16 cellular contexts compared by ENCODE assay signal in the genomic region with DNA sequence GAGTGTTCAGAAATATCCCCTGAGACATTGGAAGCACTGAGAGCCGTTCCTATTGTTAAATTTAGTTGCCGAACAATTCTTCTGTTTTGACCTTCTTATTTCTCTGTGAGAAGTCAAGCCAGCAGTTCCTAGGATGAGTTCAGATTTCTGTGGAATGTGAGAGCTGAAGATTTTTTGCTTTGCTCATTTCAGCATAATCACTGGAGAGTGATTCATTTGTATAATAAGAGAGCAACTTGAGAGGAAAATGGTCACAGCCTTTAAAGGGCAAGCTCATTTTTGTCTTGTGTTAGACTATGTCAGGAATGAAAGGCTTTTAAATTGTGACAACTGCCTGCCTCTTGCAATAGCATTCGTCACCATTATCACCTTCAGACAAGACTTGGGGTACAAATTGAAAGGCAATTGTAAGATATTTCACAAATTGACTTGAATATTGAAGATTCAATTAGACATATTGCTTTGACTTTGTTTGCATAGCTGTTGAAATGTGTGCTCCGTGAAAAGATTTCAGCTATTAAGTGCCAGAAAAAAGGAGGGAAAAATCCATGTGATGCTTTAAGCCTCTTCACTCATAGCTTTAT.
DNase-seq lines count a peak whose midpoint lies in the region; FAIRE-seq and TF ChIP-seq lines count a peak whose summit lies in the region.
"Had no signal": no experiment of that assay in that cellular context is flagged by ENCODE, and none has a peak within 500 bp of the region (broad histone marks: within the 10 kb centered on the region; RNA-seq: fewer than 3 reads in every experiment).

No MANE protein-coding gene starts in this region.

- H2AFZ ChIP-seq in endothelial cell of umbilical vein (ENCODE audit: low read depth, low read length) = peak overlapping the region; percentile 31
- H2AFZ ChIP-seq: PC-9 had no signal

- no peak for FAIRE-seq in endothelial cell of umbilical vein (lab: Jason Lieb, UNC)
- FAIRE-seq: colon had no signal

- H3K9me3 ChIP-seq in endothelial cell of umbilical vein (replicated peaks; ENCODE audit: control insufficient read depth, insufficient read depth, low read length) (no peaks in the 10 kb centered on the region), left ventricle myocardium inferior (replicated peaks) (peaks cover 15% of the 10 kb centered on the region)
- H3K9me3 ChIP-seq: psoas muscle had no signal

- no peak overlapping the region for H3K4me3 ChIP-seq in AG09309 (ENCODE audit: control insufficient read depth, low read depth, low read length)
- H3K4me3 ChIP-seq in endothelial cell of umbilical vein (replicated peaks in 1 of 3; ENCODE audit: insufficient read depth in 1 of 3, low read depth in 1 of 3, low read length in 3 of 3) = no peak overlapping the region
- H3K4me3 ChIP-seq in left ventricle myocardium inferior = no peak overlapping the region
- H3K4me3 ChIP-seq: PC-9, psoas muscle had no signal

- H3K4me2 ChIP-seq in endothelial cell of umbilical vein (ENCODE audit: insufficient read depth, low read length) = peak overlapping the region; percentile 6
- H3K4me2 ChIP-seq: PC-9 had no signal

- H3K9me1 ChIP-seq in endothelial cell of umbilical vein (replicated peaks; ENCODE audit: control insufficient read depth, extremely low read depth, insufficient read depth, low read length) = no peaks in the 10 kb centered on the region

- TF ChIP-seq POLR2A in endothelial cell of umbilical vein (IDR thresholded peaks at IDR 0.05; ENCODE audit: low read depth, low read length) = no peak

- no peak overlapping the region for H3K9ac ChIP-seq in endothelial cell of umbilical vein (replicated peaks; ENCODE audit: extremely low read depth, insufficient read depth, low read length)

- H3K36me3 ChIP-seq in endothelial cell of umbilical vein (ENCODE audit: control insufficient read depth in 2 of 2, extremely low read depth in 1 of 2, insufficient read depth in 2 of 2, low read length in 2 of 2) (no peaks in the 10 kb centered on the region), left ventricle myocardium inferior (no peaks in the 10 kb centered on the region)

- no peaks in the 10 kb centered on the region for H4K20me1 ChIP-seq in endothelial cell of umbilical vein (replicated peaks; ENCODE audit: control insufficient read depth, extremely low read depth, insufficient read depth, low read length)

- H3K27me3 ChIP-seq in endothelial cell of umbilical vein (ENCODE audit: control insufficient read depth in 2 of 2, insufficient read depth in 2 of 2, low read length in 2 of 2) = no peaks in the 10 kb centered on the region
- no peaks in the 10 kb centered on the region for H3K27me3 ChIP-seq in left ventricle myocardium inferior (ENCODE audit: low read depth)

- peak overlapping the region in 2 of 3 experiments; percentile 23 to 37 for H3K27ac Mint-ChIP-seq in nephron
- H3K27ac Mint-ChIP-seq: activated naive CD4-positive, alpha-beta T cell treated with anti-CD3 and anti-CD28 coated beads, Interleukin-2, amount 50 U/mL, for 24 hours; T-cell had no signal

- H3K9me3 Mint-ChIP-seq in nephron = peaks cover 4% of the 10 kb centered on the region

- no peaks in the 10 kb centered on the region for H3K27me3 Mint-ChIP-seq in nephron (ENCODE audit: low read depth)
- H3K27me3 Mint-ChIP-seq: activated naive CD4-positive, alpha-beta T cell treated with anti-CD3 and anti-CD28 coated beads, Interleukin-2, amount 50 U/mL, for 24 hours; T-cell had no signal

- dilution Hi-C loops in endothelial cell of umbilical vein (cut with MboI; ENCODE audit: extremely low pct_ligation_motif_present, low sequenced_read_pairs) = no loop called here

- H3K27ac ChIP-seq in endothelial cell of umbilical vein (ENCODE audit: insufficient read depth, low read depth, low read length) = no peak overlapping the region
- no peak overlapping the region for H3K27ac ChIP-seq in left ventricle myocardium inferior (replicated peaks)
- H3K27ac ChIP-seq: PC-9, psoas muscle had no signal

- POLR2A ChIA-PET in endothelial cell of umbilical vein (lab: Charles Lee) = no interaction called here

- CTCF ChIA-PET in endothelial cell of umbilical vein (lab: Charles Lee) = interaction anchor here (1.0 to 1.9 kb wide), 4 partner anchors 10 to 820 kb away, joined by 3 to 6 read pairs (median 4); no protein-coding TSS in a partner anchor

- TF ChIP-seq CTCF in AG09309 (IDR thresholded peaks at IDR 0.05; ENCODE audit: control insufficient read depth, insufficient read depth, low read depth, low read length, missing control alignments) = no peak
- TF ChIP-seq CTCF in endothelial cell of umbilical vein (IDR thresholded peaks at IDR 0.05; ENCODE audit: extremely low read depth in 1 of 2, insufficient read depth in 1 of 2, low read depth in 1 of 2, low read length in 2 of 2) = no peak
- TF ChIP-seq CTCF in nephron (IDR thresholded peaks at IDR 0.05; ENCODE audit: unreplicated experiment in 3 of 3) = no peak
- no peak for TF ChIP-seq CTCF in left ventricle myocardium inferior (IDR thresholded peaks at IDR 0.05; ENCODE audit: borderline replicate concordance)

- no peaks in the 10 kb centered on the region for H3K79me2 ChIP-seq in endothelial cell of umbilical vein (ENCODE audit: control insufficient read depth, insufficient read depth, low read length)

- DNase-seq in AG09309 (ENCODE audit: low read depth) = peak; percentile 27
- DNase-seq in LHCN-M2 (ENCODE audit: low read depth) = peak; percentile 92
- peak; percentile 34 for DNase-seq in endothelial cell of umbilical vein (ENCODE audit: low read depth, low spot score)
- no peak for DNase-seq in NCI-H345 (lab: John Stamatoyannopoulos, UW)
- no peak for DNase-seq in GM19238 (ENCODE audit: insufficient read length, low spot score)
- no peak for DNase-seq in SHP77 (lab: John Stamatoyannopoulos, UW)
- DNase-seq in left ventricle myocardium inferior = no peak
- DNase-seq: C1 segment of cervical spinal cord, KBM-7, midbrain, PC-9, psoas muscle, T-cell had no signal

- BruUV-seq in endothelial cell of umbilical vein (replicated peaks; lab: Mats Ljungman, UMichigan) = no TSS peak

- no peaks in the 10 kb centered on the region for H3K36me3 Mint-ChIP-seq in nephron (ENCODE audit: low read depth)
- H3K36me3 Mint-ChIP-seq: activated naive CD4-positive, alpha-beta T cell treated with anti-CD3 and anti-CD28 coated beads, Interleukin-2, amount 50 U/mL, for 24 hours; T-cell had no signal

- peaks cover 39% of the 10 kb centered on the region for H3K4me1 Mint-ChIP-seq in nephron
- H3K4me1 Mint-ChIP-seq: activated naive CD4-positive, alpha-beta T cell treated with anti-CD3 and anti-CD28 coated beads, Interleukin-2, amount 50 U/mL, for 24 hours; T-cell had no signal

- H3K4me3 Mint-ChIP-seq in nephron = no peak overlapping the region
- H3K4me3 Mint-ChIP-seq: activated naive CD4-positive, alpha-beta T cell treated with anti-CD3 and anti-CD28 coated beads, Interleukin-2, amount 50 U/mL, for 24 hours; T-cell had no signal

- intact Hi-C loops in endothelial cell of umbilical vein (cut with micrococcal nuclease) (loop anchor here (10.0 kb wide), 1 partner anchor 569 kb away; no protein-coding TSS in a partner anchor), left ventricle myocardium inferior (cut with micrococcal nuclease) (no loop called here)

- H3K4me1 ChIP-seq in endothelial cell of umbilical vein (ENCODE audit: control insufficient read depth, extremely low read depth, insufficient read depth, low read length) (peaks cover 54% of the 10 kb centered on the region), left ventricle myocardium inferior (no peaks in the 10 kb centered on the region)
- H3K4me1 ChIP-seq: psoas muscle had no signal

TF ChIP-seq in endothelial cell of umbilical vein, 7 proteins besides CTCF, POLR2A, EP300 and RAD21:
- TF ChIP-seq JUN (IDR thresholded peaks at IDR 0.05; ENCODE audit: borderline replicate concordance, insufficient read depth, insufficient read length, low read depth) (no peak), GATA2 (IDR thresholded peaks at IDR 0.05; ENCODE audit: insufficient read depth, insufficient read length, low read depth, low read length) (peak; percentile 43), FOS (IDR thresholded peaks at IDR 0.05; ENCODE audit: borderline replicate concordance, insufficient read depth, low read length) (peak; percentile 57)
TF ChIP-seq in endothelial cell of umbilical vein: peak in this region for 2.

Comparison
In these comparisons a context has a peak if more than half of its experiments do, and no peak if none do; other contexts are left out.
1. DNase-seq: peak in AG09309 (single experiment), LHCN-M2 (single experiment) and endothelial cell of umbilical vein (single experiment); none in NCI-H345 (single experiment), GM19238 (single experiment), SHP77 (0 of 2) and left ventricle myocardium inferior (single experiment).